ENCODE assay signal across 27 cellular contexts in genomic region chr3:115004201-115005140, GRCh38.
"Had no signal": no experiment of that assay in that cellular context is flagged by ENCODE, and none has a peak within 500 bp of the region (broad histone marks: within the 10 kb centered on the region; RNA-seq: fewer than 3 reads in every experiment).

No MANE protein-coding gene starts in this region.

- DNase-seq: activated CD4-positive, alpha-beta T cell treated with anti-CD3 and anti-CD28 coated beads for 1 hour; activated CD4-positive, alpha-beta T cell treated with anti-CD3 and anti-CD28 coated beads, Interleukin-2, amount 50 U/mL, for 1 hour; activated CD8-positive, alpha-beta T cell treated with anti-CD3 and anti-CD28 coated beads for 36 hours; activated naive CD8-positive, alpha-beta T cell treated with anti-CD3 and anti-CD28 coated beads, Interleukin-2, amount 50 U/mL, for 24 hours; activated T-cell treated with anti-CD3 and anti-CD28 coated beads, Interleukin-2, amount 50 U/mL, for 4 hours; amygdala; colonic mucosa; heart right ventricle; left ventricle myocardium inferior; ovary; sigmoid colon; small intestine; stimulated activated CD4-positive, alpha-beta T cell treated with anti-CD3 and anti-CD28 coated beads, Interleukin-4, amount 100 ng/mL, for 24 hours; T-helper 2 cell; transverse colon had no signal

- H3K4me1 ChIP-seq: breast epithelium, colonic mucosa, heart right ventricle, left ventricle myocardium inferior, prostate gland, sigmoid colon, suprapubic skin, transverse colon had no signal

- H3K27me3 ChIP-seq: breast epithelium, colonic mucosa, heart right ventricle, neutrophil, ovary, sigmoid colon, suprapubic skin, transverse colon had no signal

- H3K36me3 ChIP-seq: breast epithelium, colonic mucosa, neutrophil, ovary, prostate gland, sigmoid colon, suprapubic skin, transverse colon had no signal

- H3K27ac ChIP-seq: breast epithelium, colonic mucosa, heart right ventricle, left ventricle myocardium inferior, neutrophil, ovary, prostate gland, sigmoid colon, suprapubic skin, transverse colon had no signal

- H3K9me3 ChIP-seq: colonic mucosa, neutrophil, ovary, prostate gland, suprapubic skin had no signal

- H3K4me1 Mint-ChIP-seq: activated naive CD8-positive, alpha-beta T cell treated with anti-CD3 and anti-CD28 coated beads, Interleukin-2, amount 50 U/mL, for 24 hours; activated T-helper 17 cell treated with anti-CD3 and anti-CD28 coated beads, Interleukin-2, amount 50 U/mL, for 72 hours; nephron; WTC11 had no signal

- H3K27me3 Mint-ChIP-seq: activated CD8-positive, alpha-beta T cell treated with anti-CD3 and anti-CD28 coated beads for 36 hours; activated naive CD4-positive, alpha-beta T cell treated with anti-CD3 and anti-CD28 coated beads, Interleukin-2, amount 50 U/mL, for 24 hours; activated naive CD8-positive, alpha-beta T cell treated with anti-CD3 and anti-CD28 coated beads, Interleukin-2, amount 50 U/mL, for 24 hours; activated T-helper 17 cell treated with anti-CD3 and anti-CD28 coated beads, Interleukin-2, amount 50 U/mL, for 72 hours; central memory CD8-positive, alpha-beta T cell; stimulated activated naive CD8-positive, alpha-beta T cell treated with anti-CD3 and anti-CD28 coated beads, Interleukin-15, Interleukin-2, amounts not matched to agents 100 ng/mL and 50 ng/mL, for 24 hours had no signal

- H3K27ac Mint-ChIP-seq: activated CD8-positive, alpha-beta T cell treated with anti-CD3 and anti-CD28 coated beads for 36 hours; activated naive CD4-positive, alpha-beta T cell treated with anti-CD3 and anti-CD28 coated beads, Interleukin-2, amount 50 U/mL, for 24 hours; activated naive CD8-positive, alpha-beta T cell treated with anti-CD3 and anti-CD28 coated beads, Interleukin-2, amount 50 U/mL, for 24 hours; activated T-helper 17 cell treated with anti-CD3 and anti-CD28 coated beads, Interleukin-2, amount 50 U/mL, for 72 hours; nephron; stimulated activated effector memory CD8-positive, alpha-beta T cell treated with anti-CD3 and anti-CD28 coated beads, Interleukin-12 subunit alpha, Interleukin-12 subunit beta, amount 100 ng/mL, for 72 hours; stimulated activated naive CD8-positive, alpha-beta T cell treated with anti-CD3 and anti-CD28 coated beads, Interleukin-15, Interleukin-2, amounts not matched to agents 100 ng/mL and 50 ng/mL, for 24 hours; WTC11 had no signal

- H3K9me3 Mint-ChIP-seq: activated T-helper 17 cell treated with anti-CD3 and anti-CD28 coated beads, Interleukin-2, amount 50 U/mL, for 72 hours; central memory CD8-positive, alpha-beta T cell; stimulated activated effector memory CD8-positive, alpha-beta T cell treated with anti-CD3 and anti-CD28 coated beads, Interleukin-12 subunit alpha, Interleukin-12 subunit beta, amount 100 ng/mL, for 72 hours; stimulated activated naive CD8-positive, alpha-beta T cell treated with anti-CD3 and anti-CD28 coated beads, Interleukin-15, Interleukin-2, amounts not matched to agents 100 ng/mL and 50 ng/mL, for 24 hours; WTC11 had no signal

- H3K36me3 Mint-ChIP-seq: stimulated activated effector memory CD8-positive, alpha-beta T cell treated with anti-CD3 and anti-CD28 coated beads, Interleukin-12 subunit alpha, Interleukin-12 subunit beta, amount 100 ng/mL, for 72 hours; WTC11 had no signal

- H3K4me3 Mint-ChIP-seq: activated CD8-positive, alpha-beta T cell treated with anti-CD3 and anti-CD28 coated beads for 36 hours; activated naive CD4-positive, alpha-beta T cell treated with anti-CD3 and anti-CD28 coated beads, Interleukin-2, amount 50 U/mL, for 24 hours; activated naive CD8-positive, alpha-beta T cell treated with anti-CD3 and anti-CD28 coated beads, Interleukin-2, amount 50 U/mL, for 24 hours; activated T-cell treated with anti-CD3 and anti-CD28 coated beads, Interleukin-2, amount 50 U/mL, for 4 hours; activated T-helper 17 cell treated with anti-CD3 and anti-CD28 coated beads, Interleukin-2, amount 50 U/mL, for 72 hours; central memory CD8-positive, alpha-beta T cell; nephron; stimulated activated effector memory CD8-positive, alpha-beta T cell treated with anti-CD3 and anti-CD28 coated beads, Interleukin-12 subunit alpha, Interleukin-12 subunit beta, amount 100 ng/mL, for 72 hours; stimulated activated naive CD8-positive, alpha-beta T cell treated with anti-CD3 and anti-CD28 coated beads, Interleukin-15, Interleukin-2, amounts not matched to agents 100 ng/mL and 50 ng/mL, for 24 hours; WTC11 had no signal

- H3K4me3 ChIP-seq: breast epithelium, colonic mucosa, heart right ventricle, left ventricle myocardium inferior, lung, ovary, prostate gland, sigmoid colon, suprapubic skin, transverse colon had no signal
